ENCODE assay signal across 20 cellular contexts in the genomic region with DNA sequence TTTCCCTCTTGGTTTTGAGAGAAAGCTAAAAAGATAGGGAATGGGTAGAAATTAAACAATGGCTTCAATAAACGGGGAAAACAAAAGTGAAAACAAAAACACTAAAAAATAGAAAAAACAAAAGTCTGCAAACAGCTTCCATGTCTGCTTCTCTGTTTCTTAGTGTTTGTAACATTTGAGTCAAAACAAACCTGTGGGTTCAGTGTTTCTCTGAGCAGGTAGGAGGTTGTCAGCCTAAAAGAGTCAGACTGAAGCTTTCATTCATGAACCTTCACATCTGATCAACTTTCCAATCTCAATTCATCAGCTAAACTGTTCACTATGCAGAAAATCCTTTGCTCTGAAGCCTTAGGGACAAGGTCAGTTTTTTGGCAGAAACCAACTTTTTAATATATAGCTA.
DNase-seq lines count a peak whose midpoint lies in the region; ATAC-seq lines count a peak whose summit lies in the region.
"Had no signal": no experiment of that assay in that cellular context is flagged by ENCODE, and none has a peak within 500 bp of the region (broad histone marks: within the 10 kb centered on the region; RNA-seq: fewer than 3 reads in every experiment).

No MANE protein-coding gene starts in this region.

- DNase-seq in SKM-1 treated with dmso at 0.1 percent for 144 hours (lab: John Stamatoyannopoulos, UW; ENCODE audit: unreplicated experiment) (no peak), mesenteric fat pad (ENCODE audit: low spot score) (no peak), SW480 (ENCODE audit: low spot score) (no peak), germinal center (ENCODE audit: low spot score) (no peak)
- DNase-seq: CD8-positive, alpha-beta T cell; DMS53; EL; GM23248; NCI-H1694 treated with DMSO at 0.1 percent for 48 hours; NCI-H510A; NCI-H748 treated with DMSO at 0.1 percent for 48 hours; PC-9; SIG-M5; T1000 had no signal

- ATAC-seq in GM18508 (IDR thresholded peaks at IDR 0.05; ENCODE audit: insufficient read depth, unreplicated experiment) (peak; percentile 70), GM21717 (IDR thresholded peaks at IDR 0.05; ENCODE audit: unreplicated experiment) (peak; percentile 51), HG03342 (IDR thresholded peaks at IDR 0.05; ENCODE audit: unreplicated experiment) (peak; percentile 55)
- ATAC-seq: CD8-positive, alpha-beta T cell; HCT116; K562; SK-N-SH treated with all-trans-retinoic acid at 6 μM for 48 hours had no signal
